In the genomic region with DNA sequence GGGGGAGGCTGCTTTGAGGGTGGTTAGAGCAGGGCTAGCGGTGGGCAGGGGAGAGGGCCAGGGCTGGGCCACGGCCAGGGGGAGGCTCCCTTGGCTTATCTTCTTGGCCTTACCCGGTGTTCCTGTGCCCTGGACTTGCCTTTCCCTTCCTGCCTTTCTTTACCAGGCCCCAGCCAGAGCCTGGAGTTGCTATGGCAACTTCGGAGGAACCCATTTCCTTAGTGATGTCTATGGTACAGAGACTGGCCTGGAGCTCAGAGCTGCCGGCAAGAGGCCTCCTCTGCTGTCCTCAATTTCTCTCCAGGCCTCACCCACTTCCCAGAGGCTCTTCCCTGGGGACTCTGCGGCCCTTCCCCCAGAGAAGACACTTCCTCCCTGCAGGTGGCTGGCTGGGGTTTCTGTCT, we compare ENCODE assay signal across 11 cellular contexts. TPM values are rescaled to one million over a fixed set of nuclear protein-coding genes. Genes with fewer than 3 reads are reported as not detected.
DNase-seq lines count a peak whose midpoint lies in the region; ATAC-seq and TF ChIP-seq lines count a peak whose summit lies in the region.
"Had no signal": no experiment of that assay in that cellular context is flagged by ENCODE, and none has a peak within 500 bp of the region (broad histone marks: within the 10 kb centered on the region; RNA-seq: fewer than 3 reads in every experiment).

No MANE protein-coding gene starts in this region.

- intact Hi-C loops in CD14-positive monocyte (cut with micrococcal nuclease): no loop called here

- H3K9me2 ChIP-seq in GM23248 (ENCODE audit: insufficient read depth): no peaks in the 10 kb centered on the region

- peak overlapping the region; percentile 35; the same call in 1 of the 2 replicates for H3K27ac ChIP-seq in GM23248
- peak overlapping the region; percentile 13 for H3K27ac ChIP-seq in RWPE1
- H3K27ac ChIP-seq in foreskin keratinocyte: no peak overlapping the region

- no peak overlapping the region for H3K4me3 Mint-ChIP-seq in CD14-positive monocyte
- H3K4me3 Mint-ChIP-seq: activated naive CD4-positive, alpha-beta T cell treated with anti-CD3 and anti-CD28 coated beads, Interleukin-2, amount 50 U/mL, for 24 hours; memory B cell had no signal

- peaks cover 1% of the 10 kb centered on the region; the same call in 1 of the 2 replicates for H3F3A ChIP-seq in GM23248 (ENCODE audit: insufficient read depth)

- no peak overlapping the region for H3K4me3 ChIP-seq in GM23248

- H3K36me3 Mint-ChIP-seq in CD14-positive monocyte: peaks cover 0 to under 1% of the 10 kb centered on the region in 2 donors
- H3K36me3 Mint-ChIP-seq: memory B cell had no signal

- H3K27me3 ChIP-seq in GM23248 (replicated peaks; ENCODE audit: insufficient read depth) (no peaks in the 10 kb centered on the region), foreskin keratinocyte (no peaks in the 10 kb centered on the region)

- H3K9ac ChIP-seq in GM23248: peak overlapping the region; percentile 42; the same call in 1 of the 2 replicates

- in situ Hi-C loops in GM23248 (cut with MboI): no loop called here

- WGBS in GM23248 (ENCODE audit: low coverage in 1 of 2, low lambda C conversion rate in 2 of 2, missing lambda C conversion rate in 2 of 2), 2 experiments: 42 to 48% methylated on average over 6 of the region's 6 CpGs

- CTCF ChIA-PET in RWPE1 (lab: Yijun Ruan, JAX): interaction anchor here (0.7 to 1.6 kb wide), 2 partner anchors 30 to 31 kb away, joined by 3 to 4 read pairs; no protein-coding TSS in a partner anchor

- peak overlapping the region; percentile 31 for H3K4me2 ChIP-seq in GM23248 (ENCODE audit: unreplicated experiment)

- H4K20me1 ChIP-seq in GM23248 (ENCODE audit: insufficient read depth): no peaks in the 10 kb centered on the region

- no peak overlapping the region for H3K27ac Mint-ChIP-seq in CD14-positive monocyte
- H3K27ac Mint-ChIP-seq: activated naive CD4-positive, alpha-beta T cell treated with anti-CD3 and anti-CD28 coated beads, Interleukin-2, amount 50 U/mL, for 24 hours; memory B cell had no signal

- ATAC-seq in foreskin keratinocyte (peak; percentile 35), HG03045 (IDR thresholded peaks at IDR 0.05; ENCODE audit: unreplicated experiment) (no peak)

- peaks cover 0 to 9% (median 3%) of the 10 kb centered on the region in 7 donors for H3K9me3 Mint-ChIP-seq in CD14-positive monocyte
- H3K9me3 Mint-ChIP-seq: activated naive CD4-positive, alpha-beta T cell treated with anti-CD3 and anti-CD28 coated beads, Interleukin-2, amount 50 U/mL, for 24 hours; memory B cell had no signal

- H3K27me3 Mint-ChIP-seq in CD14-positive monocyte (ENCODE audit: low read depth in 3 of 3): peaks cover 47 to 84% (median 75%) of the 10 kb centered on the region in 3 donors

- peaks cover 37% of the 10 kb centered on the region for H3K4me1 ChIP-seq in GM23248 (ENCODE audit: insufficient read depth)
- H3K4me1 ChIP-seq in foreskin keratinocyte: no peaks in the 10 kb centered on the region

- POLR2A ChIA-PET in RWPE1 (lab: Yijun Ruan, JAX; ENCODE audit: low non-redundant PET): no interaction called here

- H2AFZ ChIP-seq in GM23248: no peak overlapping the region

- TF ChIP-seq CTCF in RWPE1 (conservative IDR thresholded peaks at IDR 0.05; ENCODE audit: low read depth) (no peak), foreskin keratinocyte (conservative IDR thresholded peaks at IDR 0.05) (no peak), CD14-positive monocyte (IDR thresholded peaks at IDR 0.05) (no peak)

- peaks cover 3% of the 10 kb centered on the region for H3K4me1 Mint-ChIP-seq in CD14-positive monocyte

- DNase-seq in GM23248 (peak; percentile 78), RWPE1 (ENCODE audit: low spot score) (no peak), foreskin keratinocyte (no peak), retina (peak; percentile 66), CD14-positive monocyte (ENCODE audit: low spot score) (no peak)
- no peak for DNase-seq in activated CD4-positive, alpha-beta T cell treated with anti-CD3 and anti-CD28 coated beads for 1 hour
- no peak for DNase-seq in activated naive CD4-positive, alpha-beta T cell (lab: John Stamatoyannopoulos, UW)
- DNase-seq: stimulated activated naive CD4-positive, alpha-beta T cell treated with Interleukin-2 at 50 U/mL for 16 hours had no signal

- H3K36me3 ChIP-seq in GM23248 (ENCODE audit: low read depth): 0 out of 2 replicates have a peak, but pooled peaks cover 4% of the 10 kb centered on the region

- peaks cover 17% of the 10 kb centered on the region for H3K79me2 ChIP-seq in GM23248 (ENCODE audit: insufficient read depth)

- H3K9me3 ChIP-seq in GM23248 (ENCODE audit: low read depth): no peaks in the 10 kb centered on the region

RNA-seq across cellular contexts. Expression of a gene that starts 11.5 kb away (rescaled TPM):
- 26.5 and 32.1 TPM in 2 replicates for total RNA-seq in GM23248 (2014; rRNA removed; shearing (Covaris generic))
- polyA plus RNA-seq in GM23248 (2016; fragmentation: Nextera tagmentation; extraction: Ambion mirVana) (6.8 and 9.4 TPM in 2 replicates), foreskin keratinocyte (27.4 and 28.7 TPM in 2 replicates), CD14-positive monocyte (not detected)
- total RNA-seq in foreskin keratinocyte: 24.9 and 32.6 TPM in 2 replicates

RNA-seq across cellular contexts. Expression of a gene that starts 27.9 kb away (rescaled TPM):
- 0.51 and 2.7 TPM in 2 replicates for total RNA-seq in GM23248 (2014; rRNA removed; shearing (Covaris generic))
- polyA plus RNA-seq in GM23248 (2016; fragmentation: Nextera tagmentation; extraction: Ambion mirVana) (0.75 and 1.1 TPM in 2 replicates), foreskin keratinocyte (0.03 TPM in 1 of 2 replicates, not detected in the other), CD14-positive monocyte (1 to 10 TPM; 2.4 TPM)
- not detected in 2 replicates for total RNA-seq in foreskin keratinocyte

RNA-seq across cellular contexts. Expression of a gene that starts 52.6 kb away (rescaled TPM):
- total RNA-seq in GM23248 (2014; rRNA removed; shearing (Covaris generic)): 60.6 and 72.2 TPM in 2 replicates
- polyA plus RNA-seq in GM23248 (2016; fragmentation: Nextera tagmentation; extraction: Ambion mirVana) (64.4 and 65.6 TPM in 2 replicates), foreskin keratinocyte (64.7 and 74.8 TPM in 2 replicates), CD14-positive monocyte (10 to 100 TPM; 35.5 to 35.9 TPM)
- 55.4 and 62.6 TPM in 2 replicates for total RNA-seq in foreskin keratinocyte

RNA-seq across cellular contexts. Expression of a gene that starts 58.4 kb away (rescaled TPM):
- total RNA-seq in GM23248 (2014; rRNA removed; shearing (Covaris generic)): 79.8 and 84.5 TPM in 2 replicates
- polyA plus RNA-seq in GM23248 (2016; fragmentation: Nextera tagmentation; extraction: Ambion mirVana) (54.5 and 57.5 TPM in 2 replicates), foreskin keratinocyte (55.2 and 59.0 TPM in 2 replicates), CD14-positive monocyte (10 to 100 TPM; 51.6 to 60.6 TPM)
- 59.9 and 64.0 TPM in 2 replicates for total RNA-seq in foreskin keratinocyte

Comparison
In these comparisons a context has a peak if more than half of its experiments do, and no peak if none do; other contexts are left out.
1. DNase-seq: peak in GM23248 (single experiment) and retina (single experiment); none in RWPE1 (single experiment), foreskin keratinocyte (0 of 2), activated CD4-positive, alpha-beta T cell treated with anti-CD3 and anti-CD28 coated beads for 1 hour (single experiment), CD14-positive monocyte (single experiment) and activated naive CD4-positive, alpha-beta T cell (0 of 4).